In genomic region chr10:20007426-20007825, GRCh38 we compare ENCODE assay signal across 33 cellular contexts.
DNase-seq lines count a peak whose midpoint lies in the region; ATAC-seq, FAIRE-seq and TF ChIP-seq lines count a peak whose summit lies in the region.
"Had no signal": no experiment of that assay in that cellular context is flagged by ENCODE, and none has a peak within 500 bp of the region (broad histone marks: within the 10 kb centered on the region; RNA-seq: fewer than 3 reads in every experiment).

No MANE protein-coding gene starts in this region.

- H3K4me1 ChIP-seq in psoas muscle = peaks cover 15% of the 10 kb centered on the region
- H3K4me1 ChIP-seq: A549, Caco-2 had no signal

- no peaks in the 10 kb centered on the region for H3K36me3 ChIP-seq in psoas muscle (ENCODE audit: insufficient read depth in 1 of 2, low read depth in 1 of 2)
- H3K36me3 ChIP-seq: gastrocnemius medialis, left ventricle myocardium inferior, sigmoid colon had no signal

- intact Hi-C loops in psoas muscle (cut with DNase I) = no loop called here

- peaks cover 0 to 5% of the 10 kb centered on the region in 2 donors for H3K36me3 Mint-ChIP-seq in activated naive CD4-positive, alpha-beta T cell treated with anti-CD3 and anti-CD28 coated beads, Interleukin-2, amount 50 U/mL, for 72 hours

- peak; percentile 13 for FAIRE-seq in GM12891 (lab: Jason Lieb, UNC)
- FAIRE-seq: A549, H1 had no signal

- no peak overlapping the region for H3K4me3 ChIP-seq in epithelial cell of esophagus (ENCODE audit: low read length)
- no peak overlapping the region for H3K4me3 ChIP-seq in psoas muscle
- H3K4me3 ChIP-seq: A549, gastrocnemius medialis, left ventricle myocardium inferior, mucosa of descending colon, sigmoid colon, upper lobe of left lung had no signal

- TF ChIP-seq POLR2A in GM12891 (IDR thresholded peaks at IDR 0.05; ENCODE audit: low read depth, low read length) = no peak

- no peaks in the 10 kb centered on the region for H3K9me3 ChIP-seq in psoas muscle
- H3K9me3 ChIP-seq: A549, Caco-2, gastrocnemius medialis, left ventricle myocardium inferior, mucosa of descending colon, sigmoid colon, SK-N-SH, upper lobe of left lung had no signal

- TF ChIP-seq CTCF in epithelial cell of esophagus (IDR thresholded peaks at IDR 0.05; ENCODE audit: insufficient read depth, low read depth, low read length, missing control alignments) (no peak), psoas muscle (IDR thresholded peaks at IDR 0.05) (no peak)

- peaks cover 12% of the 10 kb centered on the region in 2 donors for H3K9me3 Mint-ChIP-seq in activated naive CD4-positive, alpha-beta T cell treated with anti-CD3 and anti-CD28 coated beads, Interleukin-2, amount 50 U/mL, for 72 hours
- H3K9me3 Mint-ChIP-seq: activated T-cell treated with anti-CD3 and anti-CD28 coated beads, Interleukin-2, amount 50 U/mL, for 24 hours had no signal

- H3K27ac Mint-ChIP-seq in activated naive CD4-positive, alpha-beta T cell treated with anti-CD3 and anti-CD28 coated beads, Interleukin-2, amount 50 U/mL, for 72 hours = no peak overlapping the region
- H3K27ac Mint-ChIP-seq: activated CD4-positive, alpha-beta T cell treated with anti-CD3 and anti-CD28 coated beads for 36 hours; activated T-cell treated with anti-CD3 and anti-CD28 coated beads, Interleukin-2, amount 50 U/mL, for 24 hours; B cell; immature natural killer cell; nephron progenitor cell; stimulated activated naive CD8-positive, alpha-beta T cell treated with anti-CD3 and anti-CD28 coated beads, Interleukin-15, amount 100 ng/mL, for 72 hours had no signal

- ATAC-seq in psoas muscle (no peak), HG02981 (IDR thresholded peaks at IDR 0.05; ENCODE audit: unreplicated experiment) (no peak)
- ATAC-seq in activated naive CD4-positive, alpha-beta T cell treated with anti-CD3 and anti-CD28 coated beads, Interleukin-2, amount 50 U/mL, for 72 hours = no peak
- ATAC-seq: A549; activated CD4-positive, alpha-beta T cell treated with anti-CD3 and anti-CD28 coated beads for 36 hours; gastrocnemius medialis; mucosa of descending colon; stimulated activated naive CD8-positive, alpha-beta T cell treated with anti-CD3 and anti-CD28 coated beads, Interleukin-15, amount 100 ng/mL, for 72 hours had no signal

- peak overlapping the region; percentile 95 for H3K27ac ChIP-seq in angular gyrus (ENCODE audit: low read depth, low read length)
- H3K27ac ChIP-seq in psoas muscle = peak overlapping the region; percentile 2
- H3K27ac ChIP-seq: A549, left ventricle myocardium inferior, RWPE1 had no signal

- 83 to 85% (median 84%) methylated on average over 1 of the region's 1 CpG for WGBS in psoas muscle, 3 donors

- DNase-seq in GM12891 (ENCODE audit: insufficient read length, low spot score) (no peak), epithelial cell of esophagus (ENCODE audit: low read depth) (peak; percentile 54), psoas muscle (no peak), hepatic stellate cell (ENCODE audit: low spot score) (no peak)
- no peak for DNase-seq in activated naive CD4-positive, alpha-beta T cell treated with anti-CD3 and anti-CD28 coated beads, Interleukin-2, amount 50 U/mL, for 72 hours (ENCODE audit: low spot score in 2 of 2)
- no peak for DNase-seq in stimulated activated CD4-positive, alpha-beta T cell treated with anti-CD3 and anti-CD28 coated beads, Interleukin-2, amount 100 ng/mL, for 24 hours
- DNase-seq: activated CD4-positive, alpha-beta T cell treated with anti-CD3 and anti-CD28 coated beads for 36 hours; activated CD8-positive, alpha-beta memory T cell treated with anti-CD3 and anti-CD28 coated beads for 24 hours; activated T-cell treated with anti-CD3 and anti-CD28 coated beads, Interleukin-2, amount 50 U/mL, for 24 hours; amniotic stem cell; Caco-2; DND-41; effector CD8-positive, alpha-beta T cell; gastrocnemius medialis; hippocampal formation; immature natural killer cell; KBM-7; left ventricle myocardium inferior; mucosa of descending colon; NCI-H1694 treated with DMSO at 0.1 percent for 48 hours; NCI-H2171 treated with DMSO at 0.1 percent for 48 hours; nephron progenitor cell; sigmoid colon; SK-N-SH; stimulated activated naive CD8-positive, alpha-beta T cell treated with anti-CD3 and anti-CD28 coated beads, Interleukin-15, amount 100 ng/mL, for 72 hours; T-helper 2 cell; upper lobe of left lung had no signal

- no peaks in the 10 kb centered on the region for H3K27me3 ChIP-seq in psoas muscle (ENCODE audit: insufficient read depth in 3 of 3, low read length in 2 of 3)
- H3K27me3 ChIP-seq: gastrocnemius medialis, sigmoid colon, upper lobe of left lung had no signal

TF ChIP-seq in GM12891, 5 proteins besides CTCF, POLR2A, EP300 and RAD21:
- no peak for TF ChIP-seq POU2F2 (IDR thresholded peaks at IDR 0.05; ENCODE audit: low read depth, low read length)
- TF ChIP-seq SPI1 (IDR thresholded peaks at IDR 0.05; ENCODE audit: low read depth, low read length) = no peak
- no peak for TF ChIP-seq PAX5 (IDR thresholded peaks at IDR 0.05; ENCODE audit: insufficient read depth, low read length, severe bottlenecking)
- no peak for TF ChIP-seq TAF1 (IDR thresholded peaks at IDR 0.05; ENCODE audit: low read depth, low read length)
- TF ChIP-seq POLR2AphosphoS5 (IDR thresholded peaks at IDR 0.05; ENCODE audit: low read depth, low read length) = no peak
